Comparison of ENCODE assay signal across 25 cellular contexts in genomic region chr1:202788800-202789199, GRCh38. TPM values are rescaled to one million over a fixed set of nuclear protein-coding genes. Genes with fewer than 3 reads are reported as not detected.
DNase-seq lines count a peak whose midpoint lies in the region; ATAC-seq, FAIRE-seq and TF ChIP-seq lines count a peak whose summit lies in the region.
"Had no signal": no experiment of that assay in that cellular context is flagged by ENCODE, and none has a peak within 500 bp of the region (broad histone marks: within the 10 kb centered on the region; RNA-seq: fewer than 3 reads in every experiment).

No MANE protein-coding gene starts in this region.

- intact Hi-C loops in MCF 10A (cut with micrococcal nuclease) (no loop called here), mammary epithelial cell (cut with micrococcal nuclease) (no loop called here), HepG2 (cut with micrococcal nuclease; ENCODE audit: unreplicated experiment) (no loop called here), head of caudate nucleus (cut with DNase I) (no loop called here)

- H2AFZ ChIP-seq in mammary epithelial cell (ENCODE audit: low read depth, low read length) (no peak overlapping the region), HepG2 (ENCODE audit: low read length) (no peak overlapping the region)
- H2AFZ ChIP-seq: GM23248 had no signal

- H3K9ac ChIP-seq in mammary epithelial cell (ENCODE audit: insufficient read depth, low read length): no peak overlapping the region
- H3K9ac ChIP-seq in HepG2 (ENCODE audit: insufficient read depth, low read depth, low read length): no peak overlapping the region
- H3K9ac ChIP-seq: GM23248 had no signal

- no peak overlapping the region for H3K4me3 Mint-ChIP-seq in MCF 10A (ENCODE audit: unreplicated experiment)
- H3K4me3 Mint-ChIP-seq: CD4-positive, alpha-beta T cell; IgD-negative memory B cell had no signal

- H3K79me2 ChIP-seq in mammary epithelial cell (ENCODE audit: insufficient read depth, low read length) (peaks cover 94% of the 10 kb centered on the region), HepG2 (ENCODE audit: insufficient read depth, low read length) (peaks cover 77% of the 10 kb centered on the region)

- H4K20me1 ChIP-seq in mammary epithelial cell (ENCODE audit: insufficient read depth, low read length): peaks cover 2% of the 10 kb centered on the region
- H4K20me1 ChIP-seq in HepG2 (ENCODE audit: insufficient read depth, low read length): peaks cover 82% of the 10 kb centered on the region

- no peak for TF ChIP-seq POLR2A in HepG2 (IDR thresholded peaks at IDR 0.05; ENCODE audit: insufficient read depth in 1 of 2, low read depth in 2 of 2, low read length in 2 of 2)

- FAIRE-seq in HepG2 (lab: Jason Lieb, UNC): no peak
- FAIRE-seq: GM12878, GM19239, HTR-8/SVneo had no signal

- H3K9me3 Mint-ChIP-seq in MCF 10A (ENCODE audit: unreplicated experiment): no peaks in the 10 kb centered on the region
- H3K9me3 Mint-ChIP-seq: CD4-positive, alpha-beta T cell; IgD-negative memory B cell had no signal

- H3K4me1 ChIP-seq in mammary epithelial cell (ENCODE audit: insufficient read depth, low read length): no peaks in the 10 kb centered on the region
- peaks cover 16% of the 10 kb centered on the region for H3K4me1 ChIP-seq in HepG2 (ENCODE audit: insufficient read depth, low read length)
- H3K4me1 ChIP-seq in neutrophil (ENCODE audit: control insufficient read depth in 1 of 2, insufficient read depth in 1 of 2, low read depth in 1 of 2, low read length in 1 of 2): peaks cover 0 to 4% of the 10 kb centered on the region in 2 experiments

- POLR2A ChIA-PET in MCF 10A (lab: Yijun Ruan, JAX) (no interaction called here), HepG2 (lab: Yijun Ruan, JAX) (interaction anchor here (1.1 kb wide), 1 partner anchor 19 kb away, joined by 3 read pairs; the partner anchor contains the start of gene KDM5B)

- H3K27ac ChIP-seq in mammary epithelial cell (ENCODE audit: insufficient read depth, low read depth, low read length): no peak overlapping the region
- H3K27ac ChIP-seq in HepG2 (ENCODE audit: extremely low read length, insufficient read depth, low read length): no peak overlapping the region
- peak overlapping the region; percentile 48 for H3K27ac ChIP-seq in neutrophil
- H3K27ac ChIP-seq: GM23248 had no signal

- dilution Hi-C loops in mammary epithelial cell (cut with HindIII; ENCODE audit: low sequenced_read_pairs): no loop called here

- DNase-seq in MCF 10A (ENCODE audit: unreplicated experiment) (no peak), mammary epithelial cell (no peak), HepG2 (ENCODE audit: low spot score) (no peak), CD1c-positive myeloid dendritic cell (ENCODE audit: extremely low spot score) (no peak), head of caudate nucleus (no peak)
- DNase-seq: BE2C; CD4-positive, alpha-beta T cell; GM23248; Karpas-422; MG63; NCI-H1048; NCI-H146; NCI-H2081 treated with DMSO at 0.1 percent for 48 hours; NCI-H748 treated with DMSO at 0.1 percent for 48 hours; NK-92 treated with Interleukin-12 subunit alpha and Interleukin-12 subunit beta, amount 100 ng/mL, for 24 hours; Right ventricle myocardium superior had no signal

- H3K27me3 ChIP-seq in mammary epithelial cell (ENCODE audit: insufficient read depth, low read length): no peaks in the 10 kb centered on the region
- no peaks in the 10 kb centered on the region for H3K27me3 ChIP-seq in HepG2 (ENCODE audit: control insufficient read depth in 1 of 2, insufficient read depth in 2 of 2, low read length in 2 of 2)
- H3K27me3 ChIP-seq in neutrophil: no peaks in the 10 kb centered on the region
- H3K27me3 ChIP-seq: BE2C, MG63 had no signal

- no peak overlapping the region for H3K4me2 ChIP-seq in mammary epithelial cell (ENCODE audit: insufficient read depth, low read depth, low read length)
- no peak overlapping the region for H3K4me2 ChIP-seq in HepG2 (ENCODE audit: low read depth, low read length)

- peak overlapping the region; percentile 21 for H3K27ac Mint-ChIP-seq in MCF 10A (ENCODE audit: low read depth, unreplicated experiment)
- H3K27ac Mint-ChIP-seq: CD4-positive, alpha-beta T cell had no signal

- no TSS peak for BruUV-seq in MCF 10A (replicated peaks; lab: Mats Ljungman, UMichigan)
- no TSS peak for BruUV-seq in mammary epithelial cell (replicated peaks; lab: Mats Ljungman, UMichigan)
- no TSS peak for BruUV-seq in HepG2 (replicated peaks; lab: Mats Ljungman, UMichigan)

- TF ChIP-seq RAD21 in HepG2 (CRISPR knock-in tag; IDR thresholded peaks at IDR 0.05): no peak

- ATAC-seq in HepG2: no peak
- no peak for ATAC-seq in GM19397 (IDR thresholded peaks at IDR 0.05; ENCODE audit: unreplicated experiment)
- ATAC-seq: GM12878, HCT116 had no signal

- H3K36me3 ChIP-seq in mammary epithelial cell (ENCODE audit: insufficient read depth, low read length): no peaks in the 10 kb centered on the region
- H3K36me3 ChIP-seq in HepG2 (replicated peaks in 1 of 2; ENCODE audit: control insufficient read depth in 1 of 2, insufficient read depth in 2 of 2, low read length in 2 of 2): no peaks in the 10 kb centered on the region
- H3K36me3 ChIP-seq in neutrophil: no peaks in the 10 kb centered on the region
- H3K36me3 ChIP-seq: BE2C, MG63 had no signal

- H3K4me1 Mint-ChIP-seq in MCF 10A (ENCODE audit: insufficient read depth, unreplicated experiment): peaks cover 6% of the 10 kb centered on the region

- no peaks in the 10 kb centered on the region for H3K9me3 ChIP-seq in mammary epithelial cell (replicated peaks; ENCODE audit: insufficient read depth, low read length)
- H3K9me3 ChIP-seq in HepG2 (ENCODE audit: low read length): no peaks in the 10 kb centered on the region
- no peaks in the 10 kb centered on the region for H3K9me3 ChIP-seq in neutrophil
- H3K9me3 ChIP-seq: MG63 had no signal

- TF ChIP-seq EP300 in HepG2 (IDR thresholded peaks at IDR 0.05; ENCODE audit: low read depth in 2 of 2, low read length in 2 of 2) (no peak), HepG2 (CRISPR knock-in tag; IDR thresholded peaks at IDR 0.05; ENCODE audit: borderline replicate concordance) (no peak)

- no peak for TF ChIP-seq CTCF in MCF 10A (IDR thresholded peaks at IDR 0.05; ENCODE audit: unreplicated experiment)
- no peak for TF ChIP-seq CTCF in mammary epithelial cell (conservative IDR thresholded peaks at IDR 0.05 in 1 of 2, IDR thresholded peaks at IDR 0.05 in 1 of 2; ENCODE audit: extremely low read depth in 1 of 2, insufficient read depth in 1 of 2, low read depth in 1 of 2, low read length in 2 of 2)
- no peak for TF ChIP-seq CTCF in HepG2 (CRISPR knock-in tag; IDR thresholded peaks at IDR 0.05)
- TF ChIP-seq CTCF in neutrophil (IDR thresholded peaks at IDR 0.05): no peak

- no peak overlapping the region for H3K4me3 ChIP-seq in mammary epithelial cell (replicated peaks in 1 of 3; ENCODE audit: insufficient read depth in 1 of 3, low read depth in 2 of 3, low read length in 3 of 3)
- H3K4me3 ChIP-seq in HepG2 (replicated peaks in 1 of 3; ENCODE audit: insufficient read depth in 1 of 3, low read depth in 2 of 3, low read length in 3 of 3): no peak overlapping the region
- no peak overlapping the region for H3K4me3 ChIP-seq in neutrophil (ENCODE audit: low read depth in 1 of 2, low read length in 1 of 2)
- H3K4me3 ChIP-seq: GM12878, GM23248, MG63 had no signal

- CTCF ChIA-PET in MCF 10A (lab: Yijun Ruan, JAX) (interaction anchor here (0.6 to 1.2 kb wide), 4 partner anchors 12 to 458 kb away, joined by 3 to 5 read pairs (median 4); no protein-coding TSS in a partner anchor), mammary epithelial cell (lab: Charles Lee; ENCODE audit: low non-redundant PET) (no interaction called here), HepG2 (lab: Yijun Ruan, JAX; ENCODE audit: low intra/inter-chr PET ratio, low total read pairs) (no interaction called here)

- 92% methylated on average over 3 of the region's 3 CpGs for WGBS in mammary epithelial cell (ENCODE audit: low coverage, missing lambda C conversion rate)
- WGBS in HepG2 (ENCODE audit: low lambda C conversion rate): 76% methylated on average over 3 of the region's 3 CpGs

- in situ Hi-C loops in mammary epithelial cell (cut with MboI; ENCODE audit: low sequenced_read_pairs in 2 of 2) (no loop called here), HepG2 (cut with HindIII; ENCODE audit: extremely low pct_ligation_motif_present, low pct_unique_long_range_greater_than_20kb) (no loop called here)

- H3K36me3 Mint-ChIP-seq in MCF 10A (ENCODE audit: insufficient read depth, unreplicated experiment): peaks cover 2% of the 10 kb centered on the region
- H3K36me3 Mint-ChIP-seq: IgD-negative memory B cell had no signal

- no peaks in the 10 kb centered on the region for H3K27me3 Mint-ChIP-seq in MCF 10A (ENCODE audit: insufficient read depth, unreplicated experiment)
- H3K27me3 Mint-ChIP-seq: CD4-positive, alpha-beta T cell; IgD-negative memory B cell had no signal

RNA-seq across cellular contexts. Expression of gene KDM5B, which starts 19.4 kb away (rescaled TPM):
- total RNA-seq in MCF 10A (2022) (180 and 203 TPM in 2 replicates), mammary epithelial cell (100 to 1,000 TPM in 1 of 2 donors, 10 to 100 TPM in 1; 88.9 to 104 TPM), HepG2 (2016; rRNA removed; fragmentation: Illumina TruSeq; extraction: Trizol) (33.1 and 34.2 TPM in 2 replicates)
- polyA plus RNA-seq in mammary epithelial cell (36.7 TPM), HepG2 (2011; rRNA removed) (26.5 and 35.4 TPM in 2 replicates)
- 103 TPM for polyA minus RNA-seq in mammary epithelial cell
- 19.5 and 20.3 TPM in 2 replicates for total RNA-seq in HepG2 (2016; cell fraction: cytosol; rRNA removed; fragmentation: Illumina TruSeq; extraction: Trizol; ENCODE audit: low read depth)
- total RNA-seq in HepG2 (2016; cell fraction: insoluble cytoplasmic fraction; rRNA removed; fragmentation: Illumina TruSeq; extraction: Trizol): 29.8 and 31.9 TPM in 2 replicates
- 11.4 and 12.3 TPM in 2 replicates for total RNA-seq in HepG2 (2016; cell fraction: membrane; rRNA removed; fragmentation: Illumina TruSeq; extraction: Trizol)
- 54.3 and 61.2 TPM in 2 replicates for total RNA-seq in HepG2 (2016; cell fraction: nucleus; rRNA removed; fragmentation: Illumina TruSeq; extraction: Trizol)
- 22.1 and 28.3 TPM in 2 replicates for polyA plus RNA-seq in HepG2 (2011; cell fraction: cytosol; rRNA removed)
- 36.4 and 43.7 TPM in 2 replicates for polyA plus RNA-seq in HepG2 (2011; cell fraction: nucleus; rRNA removed)
- 26.9 and 31.1 TPM in 2 replicates for polyA plus RNA-seq in HepG2 (2012)
- polyA plus RNA-seq in HepG2 (2016; cell fraction: cytosol; fragmentation: Illumina TruSeq; extraction: Trizol; ENCODE audit: low read depth): 0.63 and 1.1 TPM in 2 replicates
- 22.0 and 23.8 TPM in 2 replicates for polyA plus RNA-seq in HepG2 (2016; cell fraction: insoluble cytoplasmic fraction; fragmentation: Illumina TruSeq; extraction: Trizol; ENCODE audit: low read depth)
- 2.8 and 3.0 TPM in 2 replicates for polyA plus RNA-seq in HepG2 (2016; cell fraction: membrane; fragmentation: Illumina TruSeq; extraction: Trizol; ENCODE audit: low read depth)
- polyA plus RNA-seq in HepG2 (2016; cell fraction: nucleus; fragmentation: Illumina TruSeq; extraction: Trizol; ENCODE audit: insufficient read depth, low read depth): 28.1 and 31.4 TPM in 2 replicates
- 24.8 and 71.2 TPM in 2 replicates for polyA minus RNA-seq in HepG2 (2011; rRNA and poly(A)+ RNA removed; ENCODE audit: low replicate concordance)
- polyA minus RNA-seq in HepG2 (2011; cell fraction: cytosol; rRNA and poly(A)+ RNA removed): 58.9 and 59.9 TPM in 2 replicates
- 238 and 264 TPM in 2 replicates for polyA minus RNA-seq in HepG2 (2011; cell fraction: nucleus; rRNA and poly(A)+ RNA removed)
- total RNA-seq: OCI-LY7 had no signal

RNA-seq across cellular contexts. Expression of gene PCAT6, which starts 22.0 kb away (rescaled TPM):
- total RNA-seq in MCF 10A (2022): 3.2 and 5.4 TPM in 2 replicates
- 1 to 10 TPM in 1 of 2 donors, under 1 TPM in 1; 0.17 to 5.6 TPM for total RNA-seq in mammary epithelial cell
- polyA plus RNA-seq in mammary epithelial cell: 2.4 TPM
- 1.4 TPM for polyA minus RNA-seq in mammary epithelial cell
- 0.55 and 0.60 TPM in 2 replicates for total RNA-seq in HepG2 (2016; rRNA removed; fragmentation: Illumina TruSeq; extraction: Trizol)
- total RNA-seq in HepG2 (2016; cell fraction: cytosol; rRNA removed; fragmentation: Illumina TruSeq; extraction: Trizol; ENCODE audit: low read depth): 1.1 and 2.0 TPM in 2 replicates
- total RNA-seq in HepG2 (2016; cell fraction: insoluble cytoplasmic fraction; rRNA removed; fragmentation: Illumina TruSeq; extraction: Trizol): 0.84 TPM in 1 of 2 replicates, not detected in the other
- 1.00 and 1.1 TPM in 2 replicates for total RNA-seq in HepG2 (2016; cell fraction: membrane; rRNA removed; fragmentation: Illumina TruSeq; extraction: Trizol)
- total RNA-seq in HepG2 (2016; cell fraction: nucleus; rRNA removed; fragmentation: Illumina TruSeq; extraction: Trizol): 0.94 TPM in 1 of 2 replicates, not detected in the other
- polyA plus RNA-seq in HepG2 (2011; rRNA removed): 4.1 and 4.4 TPM in 2 replicates
- 4.5 and 8.3 TPM in 2 replicates for polyA plus RNA-seq in HepG2 (2011; cell fraction: cytosol; rRNA removed)
- 9.5 and 12.7 TPM in 2 replicates for polyA plus RNA-seq in HepG2 (2011; cell fraction: nucleus; rRNA removed)
- 9.0 and 16.4 TPM in 2 replicates for polyA plus RNA-seq in HepG2 (2012)
- 6.2 and 6.7 TPM in 2 replicates for polyA plus RNA-seq in HepG2 (2016; cell fraction: cytosol; fragmentation: Illumina TruSeq; extraction: Trizol; ENCODE audit: low read depth)
- 1.0 and 1.8 TPM in 2 replicates for polyA plus RNA-seq in HepG2 (2016; cell fraction: insoluble cytoplasmic fraction; fragmentation: Illumina TruSeq; extraction: Trizol; ENCODE audit: low read depth)
- 5.4 and 6.3 TPM in 2 replicates for polyA plus RNA-seq in HepG2 (2016; cell fraction: membrane; fragmentation: Illumina TruSeq; extraction: Trizol; ENCODE audit: low read depth)
- polyA plus RNA-seq in HepG2 (2016; cell fraction: nucleus; fragmentation: Illumina TruSeq; extraction: Trizol; ENCODE audit: insufficient read depth, low read depth): 3.8 and 4.4 TPM in 2 replicates
- 6.6 TPM in 1 of 2 replicates, not detected in the other for polyA minus RNA-seq in HepG2 (2011; rRNA and poly(A)+ RNA removed; ENCODE audit: low replicate concordance)
- 3.7 and 3.9 TPM in 2 replicates for polyA minus RNA-seq in HepG2 (2011; cell fraction: cytosol; rRNA and poly(A)+ RNA removed)
- polyA minus RNA-seq in HepG2 (2011; cell fraction: nucleus; rRNA and poly(A)+ RNA removed): 0.90 and 1.7 TPM in 2 replicates
- total RNA-seq: A172, GM23248, OCI-LY7 had no signal
